1 cellular context compared by ENCODE assay signal in the genomic region with DNA sequence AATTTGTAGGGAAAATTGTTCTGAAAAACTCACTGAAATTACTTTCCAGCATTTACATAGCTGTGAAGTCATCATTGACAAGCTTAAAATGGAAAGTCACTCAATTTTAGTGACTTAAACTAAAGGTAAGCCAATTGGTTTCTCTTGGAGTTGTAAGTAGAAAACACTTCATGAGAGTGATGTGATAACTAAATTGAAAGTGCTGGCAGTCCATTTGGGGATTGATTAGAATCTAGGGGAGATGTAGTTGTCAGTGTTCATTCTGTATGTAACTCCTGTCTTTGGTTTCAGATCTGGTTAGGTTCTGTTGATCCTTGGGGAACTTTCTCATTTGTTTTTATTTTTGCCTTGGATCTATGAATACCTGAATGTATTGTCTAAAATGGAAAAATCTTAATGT.
A peak's percentile ranks its signal among the peaks of the same experiment; 100 is the strongest.
TF ChIP-seq lines count a peak whose summit lies in the region.

No MANE protein-coding gene starts in this region.

TF ChIP-seq in HepG2, 621 proteins besides CTCF, POLR2A, EP300 and RAD21 (continued from another document):
- TF ChIP-seq ATF4 (CRISPR knock-in tag; IDR thresholded peaks at IDR 0.05), result no peak
- TF ChIP-seq, protein P1, sequence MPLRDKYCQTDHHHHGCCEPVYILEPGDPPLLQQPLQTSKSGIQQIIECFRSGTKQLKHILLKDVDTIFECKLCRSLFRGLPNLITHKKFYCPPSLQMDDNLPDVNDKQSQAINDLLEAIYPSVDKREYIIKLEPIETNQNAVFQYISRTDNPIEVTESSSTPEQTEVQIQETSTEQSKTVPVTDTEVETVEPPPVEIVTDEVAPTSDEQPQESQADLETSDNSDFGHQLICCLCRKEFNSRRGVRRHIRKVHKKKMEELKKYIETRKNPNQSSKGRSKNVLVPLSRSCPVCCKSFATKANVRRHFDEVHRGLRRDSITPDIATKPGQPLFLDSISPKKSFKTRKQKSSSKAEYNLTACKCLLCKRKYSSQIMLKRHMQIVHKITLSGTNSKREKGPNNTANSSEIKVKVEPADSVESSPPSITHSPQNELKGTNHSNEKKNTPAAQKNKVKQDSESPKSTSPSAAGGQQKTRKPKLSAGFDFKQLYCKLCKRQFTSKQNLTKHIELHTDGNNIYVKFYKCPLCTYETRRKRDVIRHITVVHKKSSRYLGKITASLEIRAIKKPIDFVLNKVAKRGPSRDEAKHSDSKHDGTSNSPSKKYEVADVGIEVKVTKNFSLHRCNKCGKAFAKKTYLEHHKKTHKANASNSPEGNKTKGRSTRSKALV (CRISPR knock-in tag; IDR thresholded peaks at IDR 0.05), result no peak
- TF ChIP-seq PAF1 (CRISPR knock-in tag; IDR thresholded peaks at IDR 0.05), result peak; percentile 29; the same call in 1 of the 2 replicates
- TF ChIP-seq ZC3H4 (CRISPR knock-in tag; IDR thresholded peaks at IDR 0.05; ENCODE audit: borderline replicate concordance), result no peak
